Comparison of ENCODE assay signal across 21 cellular contexts in the genomic region with DNA sequence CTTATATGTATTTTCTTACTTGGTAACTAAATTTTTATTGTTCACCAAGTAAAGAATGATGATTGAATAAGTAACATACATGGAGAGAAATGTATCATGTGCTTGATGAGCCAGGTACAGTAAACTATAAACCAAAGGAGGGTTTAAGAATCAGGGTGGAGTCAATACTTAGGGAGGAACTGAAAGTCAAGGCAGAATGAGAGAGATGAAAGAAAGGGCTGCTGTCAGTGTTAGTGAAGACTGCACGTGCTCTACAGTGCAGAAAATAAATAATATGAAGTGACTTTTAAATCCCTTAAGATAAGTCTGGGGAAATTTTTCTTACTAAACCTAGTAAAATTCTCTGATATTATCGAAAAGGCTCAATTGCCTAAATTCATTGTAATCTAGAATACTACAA.
"Had no signal": no experiment of that assay in that cellular context is flagged by ENCODE, and none has a peak within 500 bp of the region (broad histone marks: within the 10 kb centered on the region; RNA-seq: fewer than 3 reads in every experiment).

No MANE protein-coding gene starts in this region.

- H3K79me2 ChIP-seq: hepatocyte had no signal

- H3K4me2 ChIP-seq: hepatocyte had no signal

- ATAC-seq: foreskin keratinocyte; gastroesophageal sphincter; heart left ventricle; left cardiac atrium; left lung; left ventricle myocardium superior; lower lobe of right lung; mucosa of descending colon; naive thymus-derived CD8-positive, alpha-beta T cell had no signal

- H2AFZ ChIP-seq: hepatocyte had no signal

- H3K4me3 ChIP-seq: coronary artery, dorsolateral prefrontal cortex, esophagus muscularis mucosa, gastroesophageal sphincter, heart left ventricle, hepatocyte, left lung, lower lobe of right lung, mucosa of descending colon had no signal

- DNase-seq: dermis blood vessel endothelial cell; dorsolateral prefrontal cortex; effector CD4-positive, alpha-beta T cell; effector memory CD4-positive, alpha-beta T cell; foreskin keratinocyte; heart left ventricle; left cardiac atrium; left lung; left ventricle myocardium superior; lower lobe of right lung; mesenchymal stem cell; mucosa of descending colon; naive B cell; naive thymus-derived CD8-positive, alpha-beta T cell had no signal

- FAIRE-seq: endothelial cell of umbilical vein, islet of Langerhans, keratinocyte had no signal

- H3K27ac ChIP-seq: coronary artery, dorsolateral prefrontal cortex, esophagus muscularis mucosa, foreskin keratinocyte, gastroesophageal sphincter, heart left ventricle, hepatocyte, left lung, lower lobe of right lung had no signal

- H3K9me3 ChIP-seq: esophagus muscularis mucosa, gastroesophageal sphincter, heart left ventricle, left lung, lower lobe of right lung had no signal

- H3K36me3 ChIP-seq: esophagus muscularis mucosa, gastroesophageal sphincter, heart left ventricle, left lung, lower lobe of right lung had no signal

- H3K27me3 ChIP-seq: dorsolateral prefrontal cortex, esophagus muscularis mucosa, foreskin keratinocyte, gastroesophageal sphincter, heart left ventricle, hepatocyte, left lung had no signal

- H3K4me1 ChIP-seq: esophagus muscularis mucosa, foreskin keratinocyte, gastroesophageal sphincter, heart left ventricle, left lung, lower lobe of right lung had no signal
